8 cellular contexts compared by ENCODE assay signal in genomic region chr1:2132222-2133038, GRCh38.
DNase-seq lines count a peak whose midpoint lies in the region; ATAC-seq and TF ChIP-seq lines count a peak whose summit lies in the region.

No MANE protein-coding gene starts in this region.

- H3K36me3 Mint-ChIP-seq in activated T-helper 17 cell treated with anti-CD3 and anti-CD28 coated beads, Interleukin-2, amount 50 U/mL, for 72 hours (ENCODE audit: low read depth), result no peaks in the 10 kb centered on the region
- no peaks in the 10 kb centered on the region for H3K36me3 Mint-ChIP-seq in glutamatergic neuron (ENCODE audit: unreplicated experiment)

- peak overlapping the region; percentile 82 for H3K4me3 Mint-ChIP-seq in activated T-helper 17 cell treated with anti-CD3 and anti-CD28 coated beads, Interleukin-2, amount 50 U/mL, for 72 hours
- H3K4me3 Mint-ChIP-seq in glutamatergic neuron (ENCODE audit: unreplicated experiment), result peak overlapping the region; percentile 79

- TF ChIP-seq CTCF in glutamatergic neuron (IDR thresholded peaks at IDR 0.05; ENCODE audit: partially characterized antibody, unreplicated experiment), result no peak

- H3K4me1 Mint-ChIP-seq in activated T-helper 17 cell treated with anti-CD3 and anti-CD28 coated beads, Interleukin-2, amount 50 U/mL, for 72 hours, result no peaks in the 10 kb centered on the region
- H3K4me1 Mint-ChIP-seq in glutamatergic neuron (ENCODE audit: low read depth, unreplicated experiment), result peaks cover 13% of the 10 kb centered on the region

- no peak for ATAC-seq in activated T-helper 17 cell treated with anti-CD3 and anti-CD28 coated beads, Interleukin-2, amount 50 U/mL, for 72 hours (replicated peaks)
- ATAC-seq in HG03354 (IDR thresholded peaks at IDR 0.05; ENCODE audit: poor library complexity, severe bottlenecking, unreplicated experiment) (no peak), GM19328 (IDR thresholded peaks at IDR 0.05; ENCODE audit: unreplicated experiment) (no peak)

- H3K27me3 Mint-ChIP-seq in activated T-helper 17 cell treated with anti-CD3 and anti-CD28 coated beads, Interleukin-2, amount 50 U/mL, for 72 hours, result no peaks in the 10 kb centered on the region
- H3K27me3 Mint-ChIP-seq in glutamatergic neuron (ENCODE audit: unreplicated experiment), result peaks cover 12% of the 10 kb centered on the region

- peak overlapping the region; percentile 81 for H3K27ac Mint-ChIP-seq in activated T-helper 17 cell treated with anti-CD3 and anti-CD28 coated beads, Interleukin-2, amount 50 U/mL, for 72 hours
- peak overlapping the region; percentile 89 for H3K27ac Mint-ChIP-seq in glutamatergic neuron (ENCODE audit: unreplicated experiment)

- H3K9me3 Mint-ChIP-seq in activated T-helper 17 cell treated with anti-CD3 and anti-CD28 coated beads, Interleukin-2, amount 50 U/mL, for 72 hours, result no peaks in the 10 kb centered on the region
- peaks cover 2% of the 10 kb centered on the region for H3K9me3 Mint-ChIP-seq in glutamatergic neuron (ENCODE audit: unreplicated experiment)

- intact Hi-C loops in posterior cingulate gyrus (cut with DNase I), result loop anchor here (5.0 to 10.0 kb wide), 2 partner anchors 35 to 838 kb away; no protein-coding TSS in a partner anchor

- DNase-seq in COR-L47 (lab: John Stamatoyannopoulos, UW) (peak; percentile 6), HuH-7 (ENCODE audit: low spot score) (peak; percentile 82), glutamatergic neuron (no peak), posterior cingulate gyrus (peak in 7 of 10 donors; percentile 45 to 93 (median 63)), NCI-H1436 (lab: John Stamatoyannopoulos, UW) (no peak)

Comparison
In these comparisons a context has a peak if more than half of its experiments do, and no peak if none do; other contexts are left out.
1. DNase-seq: peak in COR-L47 (single experiment), HuH-7 (single experiment) and posterior cingulate gyrus (7 of 10); none in glutamatergic neuron (single experiment) and NCI-H1436 (single experiment).